ENCODE assay signal across 8 cellular contexts in genomic region chr9:35072461-35073275, GRCh38. TPM values are rescaled to one million over a fixed set of nuclear protein-coding genes. Genes with fewer than 3 reads are reported as not detected.
DNase-seq lines count a peak whose midpoint lies in the region; ATAC-seq and TF ChIP-seq lines count a peak whose summit lies in the region.

VCP (minus strand) TSS chr9:35072625; CDS start chr9:35072353, 272 bp downstream.

- no peaks in the 10 kb centered on the region for H3K27me3 Mint-ChIP-seq in CD8-positive, alpha-beta memory T cell

- H3K9me3 Mint-ChIP-seq in CD8-positive, alpha-beta memory T cell = no peaks in the 10 kb centered on the region

- peak within 1 kb of the TSS; percentile 85 to 95 (median 90) for H3K4me3 Mint-ChIP-seq in CD8-positive, alpha-beta memory T cell

- peaks cover 14% of the 10 kb centered on the region for H3K36me3 ChIP-seq in CD8-positive, alpha-beta memory T cell (ENCODE audit: insufficient read depth, low read length)
- peaks cover 12% of the 10 kb centered on the region for H3K36me3 ChIP-seq in lower lobe of right lung

- H3K27me3 ChIP-seq in CD8-positive, alpha-beta memory T cell (ENCODE audit: insufficient read depth, low read length, poor library complexity, severe bottlenecking) = no peaks in the 10 kb centered on the region
- no peaks in the 10 kb centered on the region for H3K27me3 ChIP-seq in lower lobe of right lung (ENCODE audit: low read depth)

- intact Hi-C loops in lower lobe of right lung (cut with DNase I) = no loop called here

- H3K27ac Mint-ChIP-seq in CD8-positive, alpha-beta memory T cell = peak within 1 kb of the TSS; percentile 85 to 99 (median 96)

- H3K9me3 ChIP-seq in CD8-positive, alpha-beta memory T cell (ENCODE audit: low read length) = no peaks in the 10 kb centered on the region
- no peaks in the 10 kb centered on the region for H3K9me3 ChIP-seq in lower lobe of right lung

- POLR2A ChIA-PET in CD8-positive, alpha-beta memory T cell (lab: Charles Lee) = interaction anchor here (0.6 to 1.8 kb wide), 12 partner anchors 8 to 676 kb away, joined by 3 to 11 read pairs (median 6); partner anchors contain the start of genes ATOSB, CREB3, DNAJB5 and PIGO

- CTCF ChIA-PET in CD8-positive, alpha-beta memory T cell (lab: Charles Lee) = interaction anchor here (0.7 to 2.7 kb wide), 7 partner anchors 8 to 44 kb away, joined by 4 to 16 read pairs (median 8); partner anchors contain the start of genes ATOSB, FANCG and PIGO

- H3K27ac ChIP-seq in CD8-positive, alpha-beta memory T cell (ENCODE audit: low read depth, low read length) = peak within 1 kb of the TSS; percentile 93
- H3K27ac ChIP-seq in lower lobe of right lung = peak within 1 kb of the TSS; percentile 100

- DNase-seq in CD8-positive, alpha-beta memory T cell = peak; percentile 95 to 99 (median 98)
- DNase-seq in HS-5 (ENCODE audit: low read depth) (peak; percentile 98), lower lobe of right lung (peak; percentile 98)
- peak; percentile 96 for DNase-seq in NK-92 treated with Interleukin-12 subunit alpha and Interleukin-12 subunit beta, amount 100 ng/mL, for 24 hours (lab: John Stamatoyannopoulos, UW)
- DNase-seq in activated CD8-positive, alpha-beta memory T cell treated with anti-CD3 and anti-CD28 coated beads for 24 hours = peak; percentile 96
- peak; percentile 97 for DNase-seq in effector CD4-positive, alpha-beta T cell
- peak; percentile 85 to 96 (median 95) for DNase-seq in stimulated activated CD4-positive, alpha-beta T cell treated with anti-CD3 and anti-CD28 coated beads, TNF-alpha, amount 100 ng/mL, for 4 hours (ENCODE audit: low read depth in 3 of 3)

- peaks cover 37% of the 10 kb centered on the region for H3K4me1 ChIP-seq in CD8-positive, alpha-beta memory T cell (ENCODE audit: insufficient read depth, low read length)
- H3K4me1 ChIP-seq in lower lobe of right lung = peaks cover 43% of the 10 kb centered on the region

- peak within 1 kb of the TSS; percentile 82 for H3K4me3 ChIP-seq in CD8-positive, alpha-beta memory T cell (ENCODE audit: low read length)
- H3K4me3 ChIP-seq in lower lobe of right lung = peak within 1 kb of the TSS; percentile 98

- peak; percentile 75 for ATAC-seq in GM19468 (IDR thresholded peaks at IDR 0.05; ENCODE audit: extremely low read depth, unreplicated experiment)
- peak; percentile 96 to 97 for ATAC-seq in lower lobe of right lung

- peaks cover 43 to 55% (median 51%) of the 10 kb centered on the region in 3 donors for H3K4me1 Mint-ChIP-seq in CD8-positive, alpha-beta memory T cell

- peaks cover 0 to 54% (median 9%) of the 10 kb centered on the region in 3 donors for H3K36me3 Mint-ChIP-seq in CD8-positive, alpha-beta memory T cell

- no peak for TF ChIP-seq CTCF in lower lobe of right lung (IDR thresholded peaks at IDR 0.05)

RNA-seq across cellular contexts. Expression of gene VCP, which starts in this region (rescaled TPM):
- 100 to 1,000 TPM; 309 to 323 TPM for total RNA-seq in CD8-positive, alpha-beta memory T cell
- polyA plus RNA-seq in CD8-positive, alpha-beta memory T cell = 195 TPM
- total RNA-seq in lower lobe of right lung = 175 TPM

Comparison
In these comparisons a context has a peak if more than half of its experiments do, and no peak if none do; other contexts are left out.
1. Peak in every context shown above with its lines: DNase-seq, ATAC-seq, H3K4me3 ChIP-seq and H3K27ac ChIP-seq.